ENCODE assay signal across 8 cellular contexts in the genomic region with DNA sequence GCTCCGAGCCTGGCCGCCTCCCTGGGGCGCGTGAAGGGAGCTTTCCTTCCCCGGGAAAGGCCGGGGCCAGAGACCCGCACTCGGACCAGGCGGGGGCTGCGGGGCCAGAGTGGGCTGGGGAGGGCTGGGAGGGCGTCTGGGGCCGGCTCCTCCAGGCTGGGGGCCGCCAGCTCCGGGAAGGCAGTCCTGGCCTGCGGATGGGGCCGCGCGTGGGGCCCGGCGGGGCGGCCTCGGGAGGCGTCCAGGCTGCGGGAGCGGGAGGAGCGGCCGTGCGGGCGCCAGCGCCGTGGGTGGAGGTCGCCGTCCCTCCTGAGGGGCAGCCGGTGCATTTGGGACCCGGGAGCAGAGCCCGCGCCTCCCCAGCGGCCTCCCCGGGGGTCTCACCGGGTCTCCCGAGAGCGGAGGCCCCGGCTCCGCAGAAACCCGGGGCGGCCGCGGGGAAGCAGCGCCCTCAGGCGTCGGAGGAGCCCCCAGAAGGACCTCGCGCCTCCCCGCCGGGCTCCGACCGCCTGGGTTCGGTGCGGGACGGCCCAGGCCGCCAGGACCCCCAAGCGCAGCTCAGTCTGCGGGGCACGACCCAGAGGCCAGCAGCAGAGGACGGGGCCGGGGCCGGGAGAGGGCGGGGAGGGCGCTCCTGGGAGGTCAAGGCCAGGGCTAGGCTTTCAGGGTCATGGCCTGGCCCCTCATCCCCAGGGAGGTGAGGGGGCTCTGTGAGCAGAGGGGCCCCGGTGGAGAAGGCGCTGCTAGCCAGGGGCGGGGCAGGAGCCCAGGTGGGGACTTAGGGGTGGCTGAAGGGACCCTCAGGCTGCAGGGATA. TPM values are rescaled to one million over a fixed set of nuclear protein-coding genes. Genes with fewer than 3 reads are reported as not detected.
A peak's percentile ranks its signal among the peaks of the same experiment; 100 is the strongest.
DNase-seq lines count a peak whose midpoint lies in the region; ATAC-seq, FAIRE-seq and TF ChIP-seq lines count a peak whose summit lies in the region.

No MANE protein-coding gene starts in this region.

- no peak; the same call in 1 of the 2 replicates for TF ChIP-seq POLR2A in GM12878 (IDR thresholded peaks at IDR 0.05; ENCODE audit: low read depth, low read length)

- no peak for FAIRE-seq in GM12878 (lab: Jason Lieb, UNC)

- no TSS peak for BruUV-seq in GM12878 (replicated peaks; lab: Mats Ljungman, UMichigan)

- no peaks in the 10 kb centered on the region for H3K27me3 ChIP-seq in GM12878 (replicated peaks in 1 of 2; ENCODE audit: control insufficient read depth in 2 of 2, insufficient read depth in 2 of 2, low read length in 1 of 2)

- under 1% methylated on average over 36 of the region's 72 CpGs for WGBS in GM12878 (ENCODE audit: insufficient coverage, insufficient replicate concordance, low lambda C conversion rate, missing lambda C conversion rate)

- in situ Hi-C loops in GM12878 (cut with MboI) = loop anchor here (10.0 kb wide), 1 partner anchor 48 kb away; no protein-coding TSS in a partner anchor

- H3K4me3 ChIP-seq in GM12878 = peak overlapping the region; percentile 86

- peak overlapping the region; percentile 66 for H3K4me2 ChIP-seq in GM12878 (ENCODE audit: control insufficient read depth, insufficient read depth)

- peak overlapping the region; percentile 70 for H3K27ac ChIP-seq in GM12878 (ENCODE audit: control insufficient read depth, insufficient read depth)

- no peak for TF ChIP-seq EP300 in GM12878 (IDR thresholded peaks at IDR 0.05; ENCODE audit: borderline replicate concordance in 1 of 2, control insufficient read depth in 1 of 2, low read depth in 2 of 2, low read length in 2 of 2)

- peak overlapping the region; percentile 78 for H3K9ac ChIP-seq in GM12878 (ENCODE audit: control insufficient read depth, insufficient read depth, low read length)

- H2AFZ ChIP-seq in GM12878 (ENCODE audit: control insufficient read depth, low read depth, low read length) = peak overlapping the region; percentile 51

- H3K36me3 ChIP-seq in GM12878 (ENCODE audit: control insufficient read depth in 2 of 2, insufficient read depth in 2 of 2, low read length in 1 of 2) = peaks cover 1 to 4% of the 10 kb centered on the region in 2 experiments; a peak in 2 of 4 replicates

- RAD21 ChIA-PET in GM12878 (lab: Charles Lee; ENCODE audit: unreplicated experiment) = interaction anchor here (0.7 to 3.3 kb wide), 20 partner anchors 8 to 338 kb away, joined by 3 to 35 read pairs (median 5); a partner anchor contains a TSS

- POLR2A ChIA-PET in GM12878 (lab: Charles Lee) = interaction anchor here (0.7 to 4.5 kb wide), 7 partner anchors 12 to 131 kb away, joined by 4 to 33 read pairs (median 9); a partner anchor contains a TSS

- TF ChIP-seq CTCF in GM12878 (IDR thresholded peaks at IDR 0.05 in 2 of 3, conservative IDR thresholded peaks at IDR 0.05 in 1 of 3; ENCODE audit: control insufficient read depth in 2 of 3, extremely low read depth in 1 of 3, insufficient read depth in 1 of 3, low read depth in 3 of 3, low read length in 3 of 3) = peak; percentile 47 to 88 (median 72)

- peak; percentile 64 for ATAC-seq in GM12878
- ATAC-seq in GM21576 (IDR thresholded peaks at IDR 0.05; ENCODE audit: unreplicated experiment) = no peak

- intact Hi-C loops in GM12878 (cut with micrococcal nuclease; ENCODE audit: unreplicated experiment) = loop anchor here (5.0 kb wide), 2 partner anchors 115 to 130 kb away; a partner anchor contains a TSS

- H3K4me1 ChIP-seq in GM12878 (ENCODE audit: control insufficient read depth, insufficient read depth, low read length) = peaks cover 33% of the 10 kb centered on the region

- H4K20me1 ChIP-seq in GM12878 (ENCODE audit: control insufficient read depth, insufficient read depth) = peaks cover 6% of the 10 kb centered on the region; the same call in 1 of the 2 replicates

- DNase-seq in DMS53 (lab: John Stamatoyannopoulos, UW) = peak; percentile 33
- DNase-seq in DMS53 treated with DMSO at 0.1 percent for 48 hours (lab: John Stamatoyannopoulos, UW; ENCODE audit: unreplicated experiment) = no peak
- peak; percentile 38 to 71 (median 53) for DNase-seq in T-helper 1 cell
- no peak for DNase-seq in GM12878 (ENCODE audit: low read depth, low spot score)
- peak; percentile 68 for DNase-seq in left kidney (ENCODE audit: low read depth, low spot score)
- DNase-seq in stimulated activated CD8-positive, alpha-beta memory T cell treated with anti-CD3 and anti-CD28 coated beads, Interleukin-4, amount 100 ng/mL, for 48 hours = peak; percentile 78
- no peak for DNase-seq in occipital lobe (lab: John Stamatoyannopoulos, UW)

- no peaks in the 10 kb centered on the region for H3K9me3 ChIP-seq in GM12878 (replicated peaks; ENCODE audit: control insufficient read depth, insufficient read depth, low read length)

- SMC1A ChIA-PET in GM12878 (lab: Charles Lee; ENCODE audit: uncharacterized antibody, unreplicated experiment) = interaction anchor here (0.6 to 6.2 kb wide), 13 partner anchors 13 to 198 kb away, joined by 3 to 56 read pairs (median 5); a partner anchor contains a TSS

- peak; percentile 77 for TF ChIP-seq RAD21 in GM12878 (IDR thresholded peaks at IDR 0.05; ENCODE audit: insufficient read depth, low read depth, low read length)

- CTCF ChIA-PET in GM12878 (lab: Yijun Ruan, JAX) = interaction anchor here (0.5 to 6.1 kb wide), 26 partner anchors 11 to 213 kb away, joined by 3 to 80 read pairs (median 4); a partner anchor contains a TSS

- H3K79me2 ChIP-seq in GM12878 (ENCODE audit: control insufficient read depth, insufficient read depth, low read length) = peaks cover 22% of the 10 kb centered on the region

TF ChIP-seq in GM12878, 131 proteins besides CTCF, POLR2A, EP300 and RAD21 (continues in another document):
- TF ChIP-seq LARP7 (IDR thresholded peaks at IDR 0.05) = peak; percentile 95
- no peak for TF ChIP-seq TARDBP (IDR thresholded peaks at IDR 0.05; ENCODE audit: borderline replicate concordance)
- TF ChIP-seq BHLHE40 (IDR thresholded peaks at IDR 0.05; ENCODE audit: borderline replicate concordance in 1 of 2, low read depth in 2 of 2, low read length in 1 of 2) = peak in 1 of 2 experiments; percentile 56; a peak in 1 of 4 replicates
- 0 out of 2 replicates have a peak, but pooled peaks have one; percentile 27 for TF ChIP-seq NR2C1 (IDR thresholded peaks at IDR 0.05)
- no peak for TF ChIP-seq POLR2AphosphoS2 (IDR thresholded peaks at IDR 0.05; ENCODE audit: low read depth, low read length)

RNA-seq across cellular contexts. Expression of a gene that starts 7.3 kb away (rescaled TPM):
- total RNA-seq in GM12878 (2013; cell fraction: nucleolus; rRNA removed) = 6.2 and 8.6 TPM in 2 replicates
- total RNA-seq in GM12878 (2014; rRNA removed) = 39.4 and 40.2 TPM in 2 replicates
- total RNA-seq in GM12878 (2014; rRNA removed; fragmentation: Illumina TruSeq; extraction: Trizol) = 17.0 and 18.0 TPM in 2 replicates
- 81.3 and 83.2 TPM in 2 replicates for total RNA-seq in GM12878 (2021)
- polyA plus RNA-seq in GM12878 (2011; ENCODE audit: low read depth) = 6.3 TPM
- polyA plus RNA-seq in GM12878 (2011; rRNA removed) = 14.8 and 27.7 TPM in 2 replicates
- 32.2 and 59.0 TPM in 2 replicates for polyA plus RNA-seq in GM12878 (2011; cell fraction: cytosol; rRNA removed)
- polyA plus RNA-seq in GM12878 (2011; cell fraction: nucleus; rRNA removed) = 33.4 and 49.2 TPM in 2 replicates
- polyA plus RNA-seq in GM12878 (2012) = 22.6 and 22.7 TPM in 2 replicates
- 1.7 and 5.9 TPM in 2 replicates for polyA plus RNA-seq in GM12878 (2014; fragmentation: Illumina TruSeq; extraction: Trizol)
- 1 to 10 TPM in 1 of 2 experiments, under 1 TPM in 1; 0.69 to 5.5 TPM for polyA plus RNA-seq in GM12878 (2014; fragmentation: Nextera tagmentation; extraction: Ambion mirVana)
- polyA plus RNA-seq in GM12878 (2014; rRNA removed) = 53.6 and 62.2 TPM in 2 replicates
- 10 to 100 TPM; 69.2 to 75.5 TPM for polyA plus RNA-seq in GM12878 (2016; fragmentation: Nextera tagmentation; extraction: Ambion mirVana)
- 10.2 and 16.9 TPM in 2 replicates for polyA minus RNA-seq in GM12878 (2011; rRNA and poly(A)+ RNA removed)
- polyA minus RNA-seq in GM12878 (2011; cell fraction: cytosol; rRNA and poly(A)+ RNA removed) = 12.4 and 18.7 TPM in 2 replicates
- 2.8 and 6.0 TPM in 2 replicates for polyA minus RNA-seq in GM12878 (2011; cell fraction: nucleus; rRNA and poly(A)+ RNA removed)
- 6.1 TPM for total RNA-seq in occipital lobe

RNA-seq across cellular contexts. Expression of a gene that starts 11.9 kb away (rescaled TPM):
- 316 and 431 TPM in 2 replicates for total RNA-seq in GM12878 (2013; cell fraction: nucleolus; rRNA removed)
- 85.3 and 101 TPM in 2 replicates for total RNA-seq in GM12878 (2014; rRNA removed)
- 25.2 and 31.3 TPM in 2 replicates for total RNA-seq in GM12878 (2014; rRNA removed; fragmentation: Illumina TruSeq; extraction: Trizol)
- total RNA-seq in GM12878 (2021) = 162 and 172 TPM in 2 replicates
- polyA plus RNA-seq in GM12878 (2011; ENCODE audit: low read depth) = 46.7 TPM
- polyA plus RNA-seq in GM12878 (2011; rRNA removed) = 31.3 and 57.2 TPM in 2 replicates
- polyA plus RNA-seq in GM12878 (2011; cell fraction: cytosol; rRNA removed) = 131 and 135 TPM in 2 replicates
- 271 and 308 TPM in 2 replicates for polyA plus RNA-seq in GM12878 (2011; cell fraction: nucleus; rRNA removed)
- 78.4 and 88.1 TPM in 2 replicates for polyA plus RNA-seq in GM12878 (2012)
- 17.2 and 38.7 TPM in 2 replicates for polyA plus RNA-seq in GM12878 (2014; fragmentation: Illumina TruSeq; extraction: Trizol)
- polyA plus RNA-seq in GM12878 (2014; fragmentation: Nextera tagmentation; extraction: Ambion mirVana) = 10 to 100 TPM in 1 of 2 experiments, 1 to 10 TPM in 1; 8.0 to 19.8 TPM
- polyA plus RNA-seq in GM12878 (2014; rRNA removed) = 60.6 and 67.5 TPM in 2 replicates
- 100 to 1,000 TPM; 120 to 128 TPM for polyA plus RNA-seq in GM12878 (2016; fragmentation: Nextera tagmentation; extraction: Ambion mirVana)
- polyA minus RNA-seq in GM12878 (2011; rRNA and poly(A)+ RNA removed) = 34.5 and 84.6 TPM in 2 replicates
- 49.2 and 68.0 TPM in 2 replicates for polyA minus RNA-seq in GM12878 (2011; cell fraction: cytosol; rRNA and poly(A)+ RNA removed)
- polyA minus RNA-seq in GM12878 (2011; cell fraction: nucleus; rRNA and poly(A)+ RNA removed) = 58.9 and 82.0 TPM in 2 replicates
- 9.2 TPM for total RNA-seq in occipital lobe

RNA-seq across cellular contexts. Expression of a gene that starts 59.1 kb away (rescaled TPM):
- 40.3 and 40.4 TPM in 2 replicates for total RNA-seq in GM12878 (2013; cell fraction: nucleolus; rRNA removed)
- total RNA-seq in GM12878 (2014; rRNA removed) (46.9 and 48.0 TPM in 2 replicates), GM12878 (2014; rRNA removed; fragmentation: Illumina TruSeq; extraction: Trizol) (30.2 and 33.4 TPM in 2 replicates), GM12878 (2021) (45.5 and 46.7 TPM in 2 replicates), occipital lobe (82.4 TPM)
- 19.6 TPM for polyA plus RNA-seq in GM12878 (2011; ENCODE audit: low read depth)
- polyA plus RNA-seq in GM12878 (2011; rRNA removed) (44.2 and 49.2 TPM in 2 replicates), GM12878 (2014; fragmentation: Illumina TruSeq; extraction: Trizol) (33.2 and 33.8 TPM in 2 replicates), GM12878 (2014; fragmentation: Nextera tagmentation; extraction: Ambion mirVana) (10 to 100 TPM in 1 of 2 experiments, 1 to 10 TPM in 1; 2.4 to 10.4 TPM), GM12878 (2014; rRNA removed) (39.3 and 43.4 TPM in 2 replicates), GM12878 (2016; fragmentation: Nextera tagmentation; extraction: Ambion mirVana) (10 to 100 TPM; 49.5 to 56.4 TPM)
- 39.6 and 41.6 TPM in 2 replicates for polyA plus RNA-seq in GM12878 (2011; cell fraction: cytosol; rRNA removed)
- 46.1 and 56.8 TPM in 2 replicates for polyA plus RNA-seq in GM12878 (2011; cell fraction: nucleus; rRNA removed)
- polyA plus RNA-seq in GM12878 (2012) = 28.3 and 33.6 TPM in 2 replicates
- polyA minus RNA-seq in GM12878 (2011; rRNA and poly(A)+ RNA removed) = 19.2 and 29.2 TPM in 2 replicates
- 16.7 and 22.1 TPM in 2 replicates for polyA minus RNA-seq in GM12878 (2011; cell fraction: cytosol; rRNA and poly(A)+ RNA removed)
- 11.8 and 15.6 TPM in 2 replicates for polyA minus RNA-seq in GM12878 (2011; cell fraction: nucleus; rRNA and poly(A)+ RNA removed)

Comparison
In these comparisons a context has a peak if more than half of its experiments do, and no peak if none do; other contexts are left out.
1. DNase-seq: peak in DMS53 (single experiment), T-helper 1 cell (5 of 5), left kidney (single experiment) and stimulated activated CD8-positive, alpha-beta memory T cell treated with anti-CD3 and anti-CD28 coated beads, Interleukin-4, amount 100 ng/mL, for 48 hours (single experiment); none in DMS53 treated with DMSO at 0.1 percent for 48 hours (single experiment), GM12878 (single experiment) and occipital lobe (single experiment).